In the genomic region with DNA sequence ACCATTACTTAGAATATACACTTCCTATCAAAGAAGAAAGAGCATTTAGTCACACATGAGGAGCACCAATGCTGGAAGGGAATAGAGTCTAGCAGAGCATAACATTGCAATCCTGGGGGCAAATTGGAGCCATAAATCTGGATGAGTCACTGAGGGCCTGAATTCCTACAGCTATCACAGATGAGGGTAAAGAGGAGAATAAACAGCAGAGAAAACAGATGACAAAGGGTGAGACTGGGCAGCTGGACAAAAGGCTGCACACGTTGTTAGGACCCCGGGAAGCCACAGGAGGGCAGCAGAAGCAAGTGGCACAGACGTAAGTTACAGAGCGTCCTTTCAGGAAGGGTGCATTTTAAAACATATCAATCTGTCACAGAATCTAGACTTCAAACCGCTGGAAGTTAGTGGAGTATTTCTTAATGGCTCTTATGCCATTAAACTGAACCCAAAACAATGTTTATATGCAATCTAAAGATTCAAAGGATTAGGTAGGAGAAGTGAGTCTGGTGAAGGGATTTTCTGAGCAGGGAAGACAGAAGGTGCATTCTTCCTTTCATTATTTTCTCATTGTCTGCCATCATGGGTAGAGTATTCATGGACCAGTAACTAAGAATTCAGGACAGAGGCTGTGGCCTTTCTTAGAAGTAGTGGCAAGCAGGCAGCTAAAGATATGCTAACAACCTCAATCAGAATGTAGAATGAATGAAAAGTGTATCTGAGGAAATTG, we compare ENCODE assay signal across 8 cellular contexts.
DNase-seq lines count a peak whose midpoint lies in the region; ATAC-seq, FAIRE-seq and TF ChIP-seq lines count a peak whose summit lies in the region.

No MANE protein-coding gene starts in this region.

- peak; percentile 93 for FAIRE-seq in GM19239 (lab: Jason Lieb, UNC)

- POLR2A ChIA-PET in Caco-2 (lab: Charles Lee): no interaction called here

- peak; percentile 67 to 71 for DNase-seq in Caco-2
- peak; percentile 28 for DNase-seq in GM19239 (ENCODE audit: insufficient read length, low spot score)
- peak; percentile 21 for DNase-seq in NCI-H2171 (lab: John Stamatoyannopoulos, UW)
- peak; percentile 90 for DNase-seq in fibroblast of pulmonary artery (ENCODE audit: low read depth)
- DNase-seq in non-pigmented ciliary epithelial cell (ENCODE audit: low read depth): peak; percentile 83
- no peak for DNase-seq in activated CD4-positive, CD25-positive, alpha-beta regulatory T cell treated with anti-CD3 and anti-CD28 coated beads, Interleukin-2, amount 50 U/mL, for 72 hours

- no peaks in the 10 kb centered on the region for H3K36me3 Mint-ChIP-seq in Caco-2 (ENCODE audit: insufficient read depth, unreplicated experiment)

- no TSS peak for BruUV-seq in Caco-2 (replicated peaks; lab: Mats Ljungman, UMichigan)

- H3K27me3 Mint-ChIP-seq in Caco-2 (ENCODE audit: insufficient read depth, unreplicated experiment): peaks cover 7% of the 10 kb centered on the region

- H3K4me1 Mint-ChIP-seq in Caco-2 (ENCODE audit: low read depth, unreplicated experiment): peaks cover 9% of the 10 kb centered on the region

- H3K27ac ChIP-seq in VCaP: no peak overlapping the region

- no peaks in the 10 kb centered on the region for H3K27me3 ChIP-seq in Caco-2 (replicated peaks; ENCODE audit: control insufficient read depth, insufficient read depth, low read length)

- H3K9me3 ChIP-seq in Caco-2: no peaks in the 10 kb centered on the region

- no peak overlapping the region for H3K4me3 Mint-ChIP-seq in Caco-2 (ENCODE audit: unreplicated experiment)

- H3K4me1 ChIP-seq in Caco-2: no peaks in the 10 kb centered on the region

- TF ChIP-seq CTCF in Caco-2 (IDR thresholded peaks at IDR 0.05; ENCODE audit: insufficient read depth in 1 of 2, low read depth in 1 of 2, low read length in 1 of 2, severe bottlenecking in 1 of 2, unreplicated experiment in 1 of 2) (peak; percentile 72 to 92), VCaP (conservative IDR thresholded peaks at IDR 0.05) (peak; percentile 97), fibroblast of pulmonary artery (IDR thresholded peaks at IDR 0.05; ENCODE audit: low read length, missing control alignments) (peak; percentile 95)

- peak; percentile 85 for ATAC-seq in HG03108 (IDR thresholded peaks at IDR 0.05; ENCODE audit: unreplicated experiment)

- no peak overlapping the region for H3K4me3 ChIP-seq in Caco-2 (ENCODE audit: low read depth, low read length)
- no peak overlapping the region for H3K4me3 ChIP-seq in fibroblast of pulmonary artery (replicated peaks; ENCODE audit: low read depth, low read length)

- no peaks in the 10 kb centered on the region for H3K9me3 Mint-ChIP-seq in Caco-2 (ENCODE audit: unreplicated experiment)

- H3K36me3 ChIP-seq in Caco-2 (ENCODE audit: control insufficient read depth, insufficient read depth, low read length): no peaks in the 10 kb centered on the region

- no peak overlapping the region for H3K27ac Mint-ChIP-seq in Caco-2 (ENCODE audit: unreplicated experiment)

- intact Hi-C loops in Caco-2 (cut with micrococcal nuclease; ENCODE audit: unreplicated experiment): loop anchor here (1.0 kb wide), 3 partner anchors 27 to 416 kb away; no protein-coding TSS in a partner anchor

- CTCF ChIA-PET in Caco-2 (lab: Charles Lee): interaction anchor here (0.6 to 1.4 kb wide), 6 partner anchors 27 to 527 kb away, joined by 3 to 9 read pairs (median 4); no protein-coding TSS in a partner anchor
